ENCODE assay signal across 14 cellular contexts in the genomic region with DNA sequence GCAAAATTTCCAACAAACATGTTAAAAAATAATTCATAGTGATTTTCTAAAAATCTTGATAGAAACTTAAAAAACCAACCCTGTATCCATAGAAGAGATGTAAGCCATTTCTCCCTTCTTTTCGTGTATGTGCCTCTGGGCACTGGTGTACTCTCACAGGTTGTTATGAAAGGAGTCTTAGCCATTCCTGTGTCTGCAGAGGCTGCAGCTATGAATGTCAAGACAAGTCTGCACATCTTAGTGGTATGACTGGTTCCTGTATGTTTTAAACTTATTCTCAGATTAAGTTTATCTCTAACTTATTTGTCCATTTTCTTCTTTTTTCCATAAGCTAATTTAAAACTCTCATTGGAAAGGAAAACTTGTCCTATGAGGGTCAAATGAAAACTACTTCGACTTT.
A peak's percentile ranks its signal among the peaks of the same experiment; 100 is the strongest.
DNase-seq lines count a peak whose midpoint lies in the region; ATAC-seq and TF ChIP-seq lines count a peak whose summit lies in the region.
"Had no signal": no experiment of that assay in that cellular context is flagged by ENCODE, and none has a peak within 500 bp of the region (broad histone marks: within the 10 kb centered on the region; RNA-seq: fewer than 3 reads in every experiment).

No MANE protein-coding gene starts in this region.

- H3K27me3 ChIP-seq in RWPE2 (ENCODE audit: insufficient read depth, poor library complexity, severe bottlenecking) (no peaks in the 10 kb centered on the region), foreskin keratinocyte (no peaks in the 10 kb centered on the region)
- H3K27me3 ChIP-seq: BLaER1 had no signal

- H3K4me3 Mint-ChIP-seq in activated CD8-positive, alpha-beta T cell treated with anti-CD3 and anti-CD28 coated beads for 36 hours = no peak overlapping the region
- no peak overlapping the region for H3K4me3 Mint-ChIP-seq in activated CD8-positive, alpha-beta T cell treated with anti-CD3 and anti-CD28 coated beads, Interleukin-2, amount 10 ng/mL, durations not matched to agents 7 days and 5 days
- H3K4me3 Mint-ChIP-seq: GM23338 had no signal

- no peaks in the 10 kb centered on the region for H3K36me3 ChIP-seq in RWPE2 (ENCODE audit: low read depth)
- H3K36me3 ChIP-seq: BLaER1, HAP-1 had no signal

- H3K27ac Mint-ChIP-seq in activated CD8-positive, alpha-beta T cell treated with anti-CD3 and anti-CD28 coated beads for 36 hours = peak overlapping the region; percentile 38
- H3K27ac Mint-ChIP-seq in activated CD8-positive, alpha-beta T cell treated with anti-CD3 and anti-CD28 coated beads, Interleukin-2, amount 10 ng/mL, durations not matched to agents 7 days and 5 days = no peak overlapping the region
- H3K27ac Mint-ChIP-seq: GM23338 had no signal

- H3K27me3 Mint-ChIP-seq in activated CD8-positive, alpha-beta T cell treated with anti-CD3 and anti-CD28 coated beads for 36 hours = no peaks in the 10 kb centered on the region
- H3K27me3 Mint-ChIP-seq in activated CD8-positive, alpha-beta T cell treated with anti-CD3 and anti-CD28 coated beads, Interleukin-2, amount 10 ng/mL, durations not matched to agents 7 days and 5 days (ENCODE audit: low read depth) = no peaks in the 10 kb centered on the region

- no peak overlapping the region for H3K4me3 ChIP-seq in RWPE2 (ENCODE audit: severe bottlenecking)
- H3K4me3 ChIP-seq: BLaER1, GM12878, GM23338, HAP-1, K562 had no signal

- no peaks in the 10 kb centered on the region for H3K9me3 ChIP-seq in RWPE2 (ENCODE audit: severe bottlenecking)
- H3K9me3 ChIP-seq: BLaER1, HAP-1 had no signal

- CTCF ChIA-PET in activated CD8-positive, alpha-beta T cell treated with anti-CD3 and anti-CD28 coated beads for 36 hours (lab: Charles Lee) = interaction anchor here (0.7 to 1.7 kb wide), 3 partner anchors 21 to 403 kb away, joined by 3 to 8 read pairs (median 5); no protein-coding TSS in a partner anchor
- CTCF ChIA-PET in activated CD8-positive, alpha-beta T cell treated with anti-CD3 and anti-CD28 coated beads, Interleukin-2, amount 10 ng/mL, durations not matched to agents 7 days and 5 days (lab: Charles Lee) = interaction anchor here (1.3 to 1.8 kb wide), 6 partner anchors 10 to 44 kb away, joined by 3 to 7 read pairs (median 4); no protein-coding TSS in a partner anchor

- no peaks in the 10 kb centered on the region for H3K9me3 Mint-ChIP-seq in activated CD8-positive, alpha-beta T cell treated with anti-CD3 and anti-CD28 coated beads for 36 hours
- peaks cover 7% of the 10 kb centered on the region for H3K9me3 Mint-ChIP-seq in activated CD8-positive, alpha-beta T cell treated with anti-CD3 and anti-CD28 coated beads, Interleukin-2, amount 10 ng/mL, durations not matched to agents 7 days and 5 days (ENCODE audit: insufficient read depth)
- H3K9me3 Mint-ChIP-seq: GM23338 had no signal

- ATAC-seq in activated CD8-positive, alpha-beta T cell treated with anti-CD3 and anti-CD28 coated beads for 36 hours = no peak
- no peak for ATAC-seq in activated CD8-positive, alpha-beta T cell treated with anti-CD3 and anti-CD28 coated beads, Interleukin-2, amount 10 ng/mL, durations not matched to agents 7 days and 5 days
- ATAC-seq in RWPE2 (ENCODE audit: low read depth) = peak; percentile 47; the same call in 1 of the 3 replicates
- ATAC-seq in foreskin keratinocyte = peak; percentile 80
- ATAC-seq: GM12878, GM23338, K562 had no signal

- peaks cover 49% of the 10 kb centered on the region for H3K4me1 Mint-ChIP-seq in activated CD8-positive, alpha-beta T cell treated with anti-CD3 and anti-CD28 coated beads for 36 hours (ENCODE audit: low read depth)
- H3K4me1 Mint-ChIP-seq in activated CD8-positive, alpha-beta T cell treated with anti-CD3 and anti-CD28 coated beads, Interleukin-2, amount 10 ng/mL, durations not matched to agents 7 days and 5 days (ENCODE audit: low read depth) = peaks cover 63% of the 10 kb centered on the region

- in situ Hi-C loops in ACHN (cut with HindIII; ENCODE audit: low pct_ligation_motif_present, low pct_unique_long_range_greater_than_20kb, low sequenced_read_pairs) = no loop called here

- intact Hi-C loops in activated CD8-positive, alpha-beta T cell treated with anti-CD3 and anti-CD28 coated beads for 36 hours (cut with micrococcal nuclease) = loop anchor here (5.0 kb wide), 2 partner anchors 67 to 132 kb away; no protein-coding TSS in a partner anchor

- POLR2A ChIA-PET in activated CD8-positive, alpha-beta T cell treated with anti-CD3 and anti-CD28 coated beads for 36 hours (lab: Charles Lee) = interaction anchor here (1.0 to 5.4 kb wide), 2 partner anchors 21 to 36 kb away, joined by 3 to 39 read pairs; no protein-coding TSS in a partner anchor
- POLR2A ChIA-PET in activated CD8-positive, alpha-beta T cell treated with anti-CD3 and anti-CD28 coated beads, Interleukin-2, amount 10 ng/mL, durations not matched to agents 7 days and 5 days (lab: Charles Lee) = interaction anchor here (0.9 to 7.2 kb wide), 2 partner anchors 11 to 36 kb away, joined by 3 to 140 read pairs; no protein-coding TSS in a partner anchor

- H3K4me1 ChIP-seq in RWPE2 (ENCODE audit: insufficient read depth, poor library complexity, severe bottlenecking) (peaks cover 15% of the 10 kb centered on the region), foreskin keratinocyte (peaks cover 10% of the 10 kb centered on the region)

- no peak for DNase-seq in activated CD8-positive, alpha-beta T cell treated with anti-CD3 and anti-CD28 coated beads for 36 hours
- no peak for DNase-seq in activated CD8-positive, alpha-beta T cell treated with anti-CD3 and anti-CD28 coated beads, Interleukin-2, amount 10 ng/mL, durations not matched to agents 7 days and 5 days
- DNase-seq in RWPE2 (ENCODE audit: low spot score) (no peak), foreskin keratinocyte (peak; percentile 54 to 84), ACHN (no peak), pons (ENCODE audit: low spot score) (no peak)
- no peak for DNase-seq in activated CD4-positive, alpha-beta T cell treated with anti-CD3 and anti-CD28 coated beads, Interleukin-2, amount 50 U/mL, for 1 hour
- DNase-seq: DMS 273 treated with DMSO at 0.1 percent for 48 hours had no signal

- H3K36me3 Mint-ChIP-seq in activated CD8-positive, alpha-beta T cell treated with anti-CD3 and anti-CD28 coated beads for 36 hours (ENCODE audit: low read depth) = peaks cover 35% of the 10 kb centered on the region
- H3K36me3 Mint-ChIP-seq in activated CD8-positive, alpha-beta T cell treated with anti-CD3 and anti-CD28 coated beads, Interleukin-2, amount 10 ng/mL, durations not matched to agents 7 days and 5 days (ENCODE audit: low read depth) = peaks cover 75% of the 10 kb centered on the region

- peak overlapping the region; percentile 17 for H3K27ac ChIP-seq in RWPE2 (ENCODE audit: poor library complexity, severe bottlenecking)
- H3K27ac ChIP-seq in foreskin keratinocyte = no peak overlapping the region
- H3K27ac ChIP-seq: 22Rv1, BLaER1 had no signal

- no peak for TF ChIP-seq CTCF in activated CD8-positive, alpha-beta T cell treated with anti-CD3 and anti-CD28 coated beads for 36 hours (IDR thresholded peaks at IDR 0.05)
- TF ChIP-seq CTCF in RWPE2 (IDR thresholded peaks at IDR 0.05; ENCODE audit: poor library complexity, severe bottlenecking) = no peak
- no peak for TF ChIP-seq CTCF in foreskin keratinocyte (conservative IDR thresholded peaks at IDR 0.05)

Comparison
In these comparisons a context has a peak if more than half of its experiments do, and no peak if none do; other contexts are left out.
1. ATAC-seq: peak in RWPE2 (single experiment) and foreskin keratinocyte (single experiment); none in activated CD8-positive, alpha-beta T cell treated with anti-CD3 and anti-CD28 coated beads for 36 hours (single experiment) and activated CD8-positive, alpha-beta T cell treated with anti-CD3 and anti-CD28 coated beads, Interleukin-2, amount 10 ng/mL, durations not matched to agents 7 days and 5 days (single experiment).
2. DNase-seq: peak in foreskin keratinocyte (2 of 2); none in activated CD8-positive, alpha-beta T cell treated with anti-CD3 and anti-CD28 coated beads for 36 hours (single experiment), activated CD8-positive, alpha-beta T cell treated with anti-CD3 and anti-CD28 coated beads, Interleukin-2, amount 10 ng/mL, durations not matched to agents 7 days and 5 days (single experiment), RWPE2 (single experiment), ACHN (single experiment), pons (single experiment) and activated CD4-positive, alpha-beta T cell treated with anti-CD3 and anti-CD28 coated beads, Interleukin-2, amount 50 U/mL, for 1 hour (single experiment).